In genomic region chr2:239494578-239494977, GRCh38 we compare ENCODE assay signal across 22 cellular contexts.
DNase-seq lines count a peak whose midpoint lies in the region; ATAC-seq and TF ChIP-seq lines count a peak whose summit lies in the region.
"Had no signal": no experiment of that assay in that cellular context is flagged by ENCODE, and none has a peak within 500 bp of the region (broad histone marks: within the 10 kb centered on the region; RNA-seq: fewer than 3 reads in every experiment).

No MANE protein-coding gene starts in this region.

- no peak overlapping the region for H3K4me2 ChIP-seq in neural progenitor cell
- H3K4me2 ChIP-seq: A549; BLaER1 treated with 17β-estradiol and CSF1 and Interleukin-3, amounts not matched to agents 10 nM and 100 nM; GM23338 had no signal

- TF ChIP-seq CTCF in VCaP (conservative IDR thresholded peaks at IDR 0.05) (no peak), endothelial cell (IDR thresholded peaks at IDR 0.05; ENCODE audit: unreplicated experiment) (no peak), nephron (IDR thresholded peaks at IDR 0.05; ENCODE audit: unreplicated experiment in 3 of 3) (no peak), neural progenitor cell (IDR thresholded peaks at IDR 0.05) (no peak), gastroesophageal sphincter (IDR thresholded peaks at IDR 0.05) (no peak)

- no peak overlapping the region for H2AFZ ChIP-seq in neural progenitor cell (replicated peaks)
- H2AFZ ChIP-seq: GM23338 had no signal

- H3K27me3 ChIP-seq in neural progenitor cell (no peaks in the 10 kb centered on the region), gastroesophageal sphincter (peaks cover 4% of the 10 kb centered on the region)
- H3K27me3 ChIP-seq: BLaER1 treated with 17β-estradiol and CSF1 and Interleukin-3, amounts not matched to agents 10 nM and 100 nM had no signal

- H3K36me3 Mint-ChIP-seq in endothelial cell (ENCODE audit: low read depth, unreplicated experiment) (peaks cover 8% of the 10 kb centered on the region), nephron (ENCODE audit: low read depth) (no peaks in the 10 kb centered on the region), neural progenitor cell (no peaks in the 10 kb centered on the region)
- H3K36me3 Mint-ChIP-seq: CD8-positive, alpha-beta memory T cell had no signal

- H3K4me3 Mint-ChIP-seq in endothelial cell (ENCODE audit: unreplicated experiment) (peak overlapping the region; percentile 38), nephron (no peak overlapping the region), neural progenitor cell (peak overlapping the region; percentile 3)
- H3K4me3 Mint-ChIP-seq: CD4-positive, alpha-beta T cell; CD8-positive, alpha-beta memory T cell; GM23338; H9 had no signal

- H3K4me1 Mint-ChIP-seq in endothelial cell (ENCODE audit: unreplicated experiment) (peaks cover 34% of the 10 kb centered on the region), nephron (peaks cover 31% of the 10 kb centered on the region), neural progenitor cell (peaks cover 41% of the 10 kb centered on the region)
- H3K4me1 Mint-ChIP-seq: CD8-positive, alpha-beta memory T cell; GM23338 had no signal

- H3K9me3 Mint-ChIP-seq in endothelial cell (ENCODE audit: unreplicated experiment) (no peaks in the 10 kb centered on the region), nephron (no peaks in the 10 kb centered on the region), neural progenitor cell (peaks cover 9% of the 10 kb centered on the region)
- H3K9me3 Mint-ChIP-seq: CD4-positive, alpha-beta T cell had no signal

- H3K4me3 ChIP-seq in neural progenitor cell (no peak overlapping the region), gastroesophageal sphincter (no peak overlapping the region)
- H3K4me3 ChIP-seq: A549; BLaER1 treated with 17β-estradiol and CSF1 and Interleukin-3, amounts not matched to agents 10 nM and 100 nM; GM23338 had no signal

- H3K36me3 ChIP-seq in neural progenitor cell (no peaks in the 10 kb centered on the region), gastroesophageal sphincter (no peaks in the 10 kb centered on the region)
- H3K36me3 ChIP-seq: BE2C; BLaER1 treated with 17β-estradiol and CSF1 and Interleukin-3, amounts not matched to agents 10 nM and 100 nM had no signal

- ATAC-seq in HG02938 (IDR thresholded peaks at IDR 0.05; ENCODE audit: unreplicated experiment) (no peak), gastroesophageal sphincter (no peak)
- ATAC-seq: A549, HCT116 had no signal

- no peaks in the 10 kb centered on the region for H4K20me1 ChIP-seq in neural progenitor cell (ENCODE audit: low read depth)
- H4K20me1 ChIP-seq: BLaER1 treated with 17β-estradiol and CSF1 and Interleukin-3, amounts not matched to agents 10 nM and 100 nM had no signal

- H3K9me3 ChIP-seq in neural progenitor cell (ENCODE audit: low read depth), result no peaks in the 10 kb centered on the region
- H3K9me3 ChIP-seq in gastroesophageal sphincter, result no peaks in the 10 kb centered on the region
- H3K9me3 ChIP-seq: BE2C had no signal

- H3K27ac Mint-ChIP-seq in endothelial cell (ENCODE audit: unreplicated experiment) (no peak overlapping the region), nephron (peak overlapping the region in 2 of 3 experiments; percentile 1 to 7), neural progenitor cell (peak overlapping the region; percentile 1)
- H3K27ac Mint-ChIP-seq: CD4-positive, alpha-beta T cell; CD8-positive, alpha-beta memory T cell; GM23338 had no signal

- H3K27me3 Mint-ChIP-seq in endothelial cell (ENCODE audit: unreplicated experiment), result peaks cover 11% of the 10 kb centered on the region
- peaks cover 22% of the 10 kb centered on the region for H3K27me3 Mint-ChIP-seq in nephron (ENCODE audit: low read depth)
- H3K27me3 Mint-ChIP-seq in neural progenitor cell (ENCODE audit: insufficient read depth, low read depth), result peaks cover 24% of the 10 kb centered on the region

- H3K9ac ChIP-seq in neural progenitor cell, result no peak overlapping the region
- H3K9ac ChIP-seq: BLaER1 treated with 17β-estradiol and CSF1 and Interleukin-3, amounts not matched to agents 10 nM and 100 nM had no signal

- no peak for TF ChIP-seq POLR2A in gastroesophageal sphincter (IDR thresholded peaks at IDR 0.05)

- 68 to 89% methylated on average over 2 to 3 of the region's 3 CpGs for WGBS in gastroesophageal sphincter (ENCODE audit: low coverage in 1 of 2), 2 donors

- no peaks in the 10 kb centered on the region for H3F3A ChIP-seq in neural progenitor cell (ENCODE audit: low read depth)

- H3K79me2 ChIP-seq in neural progenitor cell (ENCODE audit: low read depth), result no peaks in the 10 kb centered on the region

- DNase-seq in endothelial cell (ENCODE audit: low spot score) (no peak), neural progenitor cell (ENCODE audit: low spot score) (no peak), NCI-H128 (lab: John Stamatoyannopoulos, UW; ENCODE audit: unreplicated experiment) (no peak)
- no peak for DNase-seq in activated CD4-positive, alpha-beta T cell treated with anti-CD3 and anti-CD28 coated beads for 4 hours
- DNase-seq: 8988T; ACHN; AML-193; BE2C; CD4-positive, alpha-beta T cell; CD8-positive, alpha-beta memory T cell; DMS53; DMS79 treated with DMSO at 0.1 percent for 48 hours; GF-D8; H9 had no signal

- H3K27ac ChIP-seq in VCaP, result peak overlapping the region; percentile 36
- no peak overlapping the region for H3K27ac ChIP-seq in neural progenitor cell
- no peak overlapping the region for H3K27ac ChIP-seq in gastroesophageal sphincter
- H3K27ac ChIP-seq: A549; BLaER1 treated with 17β-estradiol and CSF1 and Interleukin-3, amounts not matched to agents 10 nM and 100 nM had no signal

- TF ChIP-seq EP300 in gastroesophageal sphincter (IDR thresholded peaks at IDR 0.05), result no peak

- H3K4me1 ChIP-seq in neural progenitor cell, result peaks cover under 1% of the 10 kb centered on the region
- H3K4me1 ChIP-seq in gastroesophageal sphincter, result peaks cover 0 to 11% (median 8%) of the 10 kb centered on the region in 3 donors
- H3K4me1 ChIP-seq: A549, BE2C had no signal

Comparison
In these comparisons a context has a peak if more than half of its experiments do, and no peak if none do; other contexts are left out.
1. H3K4me3 Mint-ChIP-seq: peak in endothelial cell (single experiment) and neural progenitor cell (single experiment); none in nephron (0 of 3).